ENCODE assay signal across 16 cellular contexts in the genomic region with DNA sequence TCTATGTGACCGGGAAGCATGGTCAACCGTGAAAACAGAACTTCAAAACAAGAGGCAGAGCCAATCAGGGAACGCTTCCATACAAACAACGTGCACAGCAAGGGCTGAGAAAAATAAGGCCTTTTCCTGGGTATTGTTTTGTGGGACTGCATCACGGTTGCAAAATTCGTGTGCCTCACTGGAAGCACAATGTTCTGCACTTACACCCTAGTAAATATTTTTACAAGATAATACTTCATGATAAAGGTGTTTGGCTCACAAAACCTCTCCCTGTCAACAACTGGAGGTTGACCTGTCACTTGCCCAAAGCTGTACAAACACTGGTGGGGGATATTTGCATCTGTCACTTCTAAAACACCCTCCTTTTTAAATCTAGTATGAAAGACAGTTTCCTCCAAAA. TPM values are rescaled to one million over a fixed set of nuclear protein-coding genes. Genes with fewer than 3 reads are reported as not detected.
DNase-seq lines count a peak whose midpoint lies in the region; ATAC-seq and TF ChIP-seq lines count a peak whose summit lies in the region.
"Had no signal": no experiment of that assay in that cellular context is flagged by ENCODE, and none has a peak within 500 bp of the region (broad histone marks: within the 10 kb centered on the region; RNA-seq: fewer than 3 reads in every experiment).

No MANE protein-coding gene starts in this region.

- peak; percentile 25 for DNase-seq in NCI-H774 (lab: John Stamatoyannopoulos, UW)
- no peak for DNase-seq in endothelial cell (ENCODE audit: low spot score)
- peak; percentile 47 for DNase-seq in stomach
- DNase-seq in foreskin keratinocyte = no peak
- DNase-seq in activated CD4-positive, alpha-beta T cell treated with anti-CD3 and anti-CD28 coated beads, Interleukin-2, amount 50 U/mL, for 1 hour = no peak
- no peak for DNase-seq in activated CD4-positive, alpha-beta T cell treated with anti-CD3 and anti-CD28 coated beads for 4 hours
- DNase-seq: adrenal gland, kidney, mucosa of descending colon, MV-4-11, NCI-H524, occipital lobe, T-cell had no signal

- peaks cover 5 to 28% (median 20%) of the 10 kb centered on the region in 4 donors for H3K4me1 ChIP-seq in liver (ENCODE audit: control insufficient read depth in 4 of 4, insufficient read depth in 4 of 4, low read length in 3 of 4)
- peaks cover 28 to 48% (median 33%) of the 10 kb centered on the region in 4 donors for H3K4me1 ChIP-seq in stomach
- peaks cover 12% of the 10 kb centered on the region for H3K4me1 ChIP-seq in foreskin keratinocyte

- TF ChIP-seq CTCF in endothelial cell (IDR thresholded peaks at IDR 0.05; ENCODE audit: unreplicated experiment) = no peak
- TF ChIP-seq CTCF in liver (IDR thresholded peaks at IDR 0.05; ENCODE audit: low read depth, low read length, missing input control) = no peak
- no peak for TF ChIP-seq CTCF in stomach (IDR thresholded peaks at IDR 0.05)
- TF ChIP-seq CTCF in foreskin keratinocyte (conservative IDR thresholded peaks at IDR 0.05) = no peak

- TF ChIP-seq POLR2A in stomach (IDR thresholded peaks at IDR 0.05) = no peak

- no peak for TF ChIP-seq EP300 in stomach (IDR thresholded peaks at IDR 0.05)

- H3K27me3 ChIP-seq in liver (ENCODE audit: control insufficient read depth in 4 of 4, insufficient read depth in 4 of 4, low read length in 3 of 4) (no peaks in the 10 kb centered on the region), stomach (no peaks in the 10 kb centered on the region), foreskin keratinocyte (no peaks in the 10 kb centered on the region)
- H3K27me3 ChIP-seq: adrenal gland had no signal

- no peaks in the 10 kb centered on the region for H3K36me3 Mint-ChIP-seq in endothelial cell (ENCODE audit: low read depth, unreplicated experiment)
- H3K36me3 Mint-ChIP-seq: T-cell had no signal

- ATAC-seq in foreskin keratinocyte (no peak), HG03442 (IDR thresholded peaks at IDR 0.05; ENCODE audit: unreplicated experiment) (no peak)
- ATAC-seq: mucosa of descending colon, T-cell had no signal

- H3K27me3 Mint-ChIP-seq in endothelial cell (ENCODE audit: unreplicated experiment) = peaks cover 1% of the 10 kb centered on the region
- H3K27me3 Mint-ChIP-seq: stimulated activated naive CD8-positive, alpha-beta T cell treated with anti-CD3 and anti-CD28 coated beads, Interleukin-15, Interleukin-2, amounts not matched to agents 100 ng/mL and 50 ng/mL, for 24 hours; T-cell had no signal

- H3K9ac ChIP-seq in liver (ENCODE audit: low read depth in 1 of 2, low read length in 2 of 2) = peak overlapping the region in 1 of 2 donors; percentile 24

- H3K9me3 ChIP-seq in liver (ENCODE audit: control insufficient read depth in 4 of 4, low read length in 3 of 4) (no peaks in the 10 kb centered on the region), stomach (no peaks in the 10 kb centered on the region)
- H3K9me3 ChIP-seq: adrenal gland, mucosa of descending colon had no signal

- peak overlapping the region; percentile 58 for H3K27ac Mint-ChIP-seq in endothelial cell (ENCODE audit: unreplicated experiment)
- H3K27ac Mint-ChIP-seq: stimulated activated naive CD8-positive, alpha-beta T cell treated with anti-CD3 and anti-CD28 coated beads, Interleukin-15, Interleukin-2, amounts not matched to agents 100 ng/mL and 50 ng/mL, for 24 hours; T-cell had no signal

- intact Hi-C loops in stomach (cut with DNase I; ENCODE audit: low total_unique reads) = no loop called here

- peak overlapping the region; percentile 51 to 68 for H3K27ac ChIP-seq in liver (ENCODE audit: low read depth in 1 of 2, low read length in 2 of 2)
- H3K27ac ChIP-seq in stomach = peak overlapping the region; percentile 38 to 82 (median 72)
- no peak overlapping the region for H3K27ac ChIP-seq in foreskin keratinocyte

- H3K4me1 Mint-ChIP-seq in endothelial cell (ENCODE audit: unreplicated experiment) = peaks cover 30% of the 10 kb centered on the region

- peak; percentile 62 to 64 for TF ChIP-seq RAD21 in liver (IDR thresholded peaks at IDR 0.05)

- no peaks in the 10 kb centered on the region for H3K9me3 Mint-ChIP-seq in endothelial cell (ENCODE audit: unreplicated experiment)
- H3K9me3 Mint-ChIP-seq: stimulated activated naive CD8-positive, alpha-beta T cell treated with anti-CD3 and anti-CD28 coated beads, Interleukin-15, Interleukin-2, amounts not matched to agents 100 ng/mL and 50 ng/mL, for 24 hours; T-cell had no signal

- H3K4me3 Mint-ChIP-seq in endothelial cell (ENCODE audit: unreplicated experiment) = no peak overlapping the region
- H3K4me3 Mint-ChIP-seq: stimulated activated naive CD8-positive, alpha-beta T cell treated with anti-CD3 and anti-CD28 coated beads, Interleukin-15, Interleukin-2, amounts not matched to agents 100 ng/mL and 50 ng/mL, for 24 hours; T-cell had no signal

- H3K4me3 ChIP-seq in liver (ENCODE audit: low read depth in 1 of 3, low read length in 3 of 3) (no peak overlapping the region), stomach (no peak overlapping the region)
- H3K4me3 ChIP-seq: adrenal gland, mucosa of descending colon had no signal

- H3K36me3 ChIP-seq in liver (ENCODE audit: control insufficient read depth in 4 of 4, insufficient read depth in 3 of 4, low read depth in 1 of 4, low read length in 3 of 4) (no peaks in the 10 kb centered on the region), stomach (no peaks in the 10 kb centered on the region)
- H3K36me3 ChIP-seq: adrenal gland had no signal

- 20% methylated on average over 6 of the region's 6 CpGs for WGBS in liver
- WGBS in stomach, 5 donors = 28 to 52% (median 38%) methylated on average over 6 of the region's 6 CpGs

TF ChIP-seq in liver, 16 proteins besides CTCF, POLR2A, EP300 and RAD21 (continues in another document):
- TF ChIP-seq, protein P1, sequence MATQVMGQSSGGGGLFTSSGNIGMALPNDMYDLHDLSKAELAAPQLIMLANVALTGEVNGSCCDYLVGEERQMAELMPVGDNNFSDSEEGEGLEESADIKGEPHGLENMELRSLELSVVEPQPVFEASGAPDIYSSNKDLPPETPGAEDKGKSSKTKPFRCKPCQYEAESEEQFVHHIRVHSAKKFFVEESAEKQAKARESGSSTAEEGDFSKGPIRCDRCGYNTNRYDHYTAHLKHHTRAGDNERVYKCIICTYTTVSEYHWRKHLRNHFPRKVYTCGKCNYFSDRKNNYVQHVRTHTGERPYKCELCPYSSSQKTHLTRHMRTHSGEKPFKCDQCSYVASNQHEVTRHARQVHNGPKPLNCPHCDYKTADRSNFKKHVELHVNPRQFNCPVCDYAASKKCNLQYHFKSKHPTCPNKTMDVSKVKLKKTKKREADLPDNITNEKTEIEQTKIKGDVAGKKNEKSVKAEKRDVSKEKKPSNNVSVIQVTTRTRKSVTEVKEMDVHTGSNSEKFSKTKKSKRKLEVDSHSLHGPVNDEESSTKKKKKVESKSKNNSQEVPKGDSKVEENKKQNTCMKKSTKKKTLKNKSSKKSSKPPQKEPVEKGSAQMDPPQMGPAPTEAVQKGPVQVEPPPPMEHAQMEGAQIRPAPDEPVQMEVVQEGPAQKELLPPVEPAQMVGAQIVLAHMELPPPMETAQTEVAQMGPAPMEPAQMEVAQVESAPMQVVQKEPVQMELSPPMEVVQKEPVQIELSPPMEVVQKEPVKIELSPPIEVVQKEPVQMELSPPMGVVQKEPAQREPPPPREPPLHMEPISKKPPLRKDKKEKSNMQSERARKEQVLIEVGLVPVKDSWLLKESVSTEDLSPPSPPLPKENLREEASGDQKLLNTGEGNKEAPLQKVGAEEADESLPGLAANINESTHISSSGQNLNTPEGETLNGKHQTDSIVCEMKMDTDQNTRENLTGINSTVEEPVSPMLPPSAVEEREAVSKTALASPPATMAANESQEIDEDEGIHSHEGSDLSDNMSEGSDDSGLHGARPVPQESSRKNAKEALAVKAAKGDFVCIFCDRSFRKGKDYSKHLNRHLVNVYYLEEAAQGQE (IDR thresholded peaks at IDR 0.05) = peak; percentile 83
- peak; percentile 18 to 85 for TF ChIP-seq JUND (IDR thresholded peaks at IDR 0.05)
- peak; percentile 55 for TF ChIP-seq NR2F2 (IDR thresholded peaks at IDR 0.05)
- TF ChIP-seq FOXA2 (IDR thresholded peaks at IDR 0.05) = peak; percentile 89
- no peak for TF ChIP-seq TAF1 (conservative IDR thresholded peaks at IDR 0.05)
- TF ChIP-seq GABPA (IDR thresholded peaks at IDR 0.05 in 1 of 2, conservative IDR thresholded peaks at IDR 0.05 in 1 of 2) = peak in 1 of 2 donors; percentile 31
- TF ChIP-seq, protein P2, sequence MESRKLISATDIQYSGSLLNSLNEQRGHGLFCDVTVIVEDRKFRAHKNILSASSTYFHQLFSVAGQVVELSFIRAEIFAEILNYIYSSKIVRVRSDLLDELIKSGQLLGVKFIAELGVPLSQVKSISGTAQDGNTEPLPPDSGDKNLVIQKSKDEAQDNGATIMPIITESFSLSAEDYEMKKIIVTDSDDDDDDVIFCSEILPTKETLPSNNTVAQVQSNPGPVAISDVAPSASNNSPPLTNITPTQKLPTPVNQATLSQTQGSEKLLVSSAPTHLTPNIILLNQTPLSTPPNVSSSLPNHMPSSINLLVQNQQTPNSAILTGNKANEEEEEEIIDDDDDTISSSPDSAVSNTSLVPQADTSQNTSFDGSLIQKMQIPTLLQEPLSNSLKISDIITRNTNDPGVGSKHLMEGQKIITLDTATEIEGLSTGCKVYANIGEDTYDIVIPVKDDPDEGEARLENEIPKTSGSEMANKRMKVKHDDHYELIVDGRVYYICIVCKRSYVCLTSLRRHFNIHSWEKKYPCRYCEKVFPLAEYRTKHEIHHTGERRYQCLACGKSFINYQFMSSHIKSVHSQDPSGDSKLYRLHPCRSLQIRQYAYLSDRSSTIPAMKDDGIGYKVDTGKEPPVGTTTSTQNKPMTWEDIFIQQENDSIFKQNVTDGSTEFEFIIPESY (IDR thresholded peaks at IDR 0.05) = peak; percentile 89
- peak; percentile 68 to 83 for TF ChIP-seq HNF4A (conservative IDR thresholded peaks at IDR 0.05)
- TF ChIP-seq, protein P3, sequence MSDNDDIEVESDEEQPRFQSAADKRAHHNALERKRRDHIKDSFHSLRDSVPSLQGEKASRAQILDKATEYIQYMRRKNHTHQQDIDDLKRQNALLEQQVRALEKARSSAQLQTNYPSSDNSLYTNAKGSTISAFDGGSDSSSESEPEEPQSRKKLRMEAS (IDR thresholded peaks at IDR 0.05) = peak; percentile 88
- peak; percentile 88 for TF ChIP-seq SP1 (IDR thresholded peaks at IDR 0.05)
- peak; percentile 68 to 91 for TF ChIP-seq RXRA (IDR thresholded peaks at IDR 0.05)
- TF ChIP-seq, protein P4, sequence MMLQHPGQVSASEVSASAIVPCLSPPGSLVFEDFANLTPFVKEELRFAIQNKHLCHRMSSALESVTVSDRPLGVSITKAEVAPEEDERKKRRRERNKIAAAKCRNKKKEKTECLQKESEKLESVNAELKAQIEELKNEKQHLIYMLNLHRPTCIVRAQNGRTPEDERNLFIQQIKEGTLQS (IDR thresholded peaks at IDR 0.05) = no peak
- peak; percentile 85 for TF ChIP-seq FOXA1 (IDR thresholded peaks at IDR 0.05)

RNA-seq across cellular contexts. Expression of a gene that starts 37.0 kb away (rescaled TPM):
- total RNA-seq in endothelial cell (ENCODE audit: unreplicated experiment) (328 TPM), liver (10 to 100 TPM; 17.7 to 26.6 TPM), stomach (100 to 1,000 TPM in 4 of 5 donors, 10 to 100 TPM in 1; 78.2 to 187 (median 119) TPM), foreskin keratinocyte (133 and 156 TPM in 2 replicates)
- polyA plus RNA-seq in liver (100 to 1,000 TPM in 1 of 2 donors, 10 to 100 TPM in 1; 11.0 to 124 TPM), stomach (10 to 100 TPM; 25.9 to 57.0 (median 31.4) TPM), foreskin keratinocyte (42.0 and 42.5 TPM in 2 replicates)

Comparison
In these comparisons a context has a peak if more than half of its experiments do, and no peak if none do; other contexts are left out.
1. DNase-seq: peak in NCI-H774 (single experiment) and stomach (single experiment); none in endothelial cell (single experiment), foreskin keratinocyte (0 of 2), activated CD4-positive, alpha-beta T cell treated with anti-CD3 and anti-CD28 coated beads, Interleukin-2, amount 50 U/mL, for 1 hour (single experiment) and activated CD4-positive, alpha-beta T cell treated with anti-CD3 and anti-CD28 coated beads for 4 hours (0 of 2).